1 cellular context compared by ENCODE assay signal in the genomic region with DNA sequence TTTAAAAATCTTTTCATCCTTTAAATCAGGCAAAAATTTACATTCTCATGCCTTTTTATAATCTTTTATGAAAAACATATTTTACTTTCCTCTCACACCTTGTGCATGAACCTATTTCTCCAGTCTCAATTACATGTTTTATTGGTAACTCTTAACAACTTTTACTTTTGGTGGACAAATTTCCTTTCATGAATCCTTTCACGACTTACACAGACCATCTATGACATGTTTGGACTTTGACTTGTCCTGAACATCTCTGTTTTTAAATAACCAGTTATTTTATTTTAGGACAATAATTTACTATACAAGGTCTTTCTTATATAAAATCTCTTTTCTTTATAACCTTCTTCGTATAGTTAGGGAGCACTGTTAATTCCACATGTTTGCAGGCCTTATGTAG.
TF ChIP-seq lines count a peak whose summit lies in the region.

No MANE protein-coding gene starts in this region.

TF ChIP-seq in IMR-90, 13 proteins besides CTCF, POLR2A, EP300 and RAD21 (continued from another document):
- TF ChIP-seq RCOR1 (IDR thresholded peaks at IDR 0.05; ENCODE audit: insufficient replicate concordance, low read length), result no peak
TF ChIP-seq in IMR-90: peak in this region for 0.
